10 cellular contexts compared by ENCODE assay signal in genomic region chr1:84876353-84876752, GRCh38. TPM values are rescaled to one million over a fixed set of nuclear protein-coding genes. Genes with fewer than 3 reads are reported as not detected.
"Had no signal": no experiment of that assay in that cellular context is flagged by ENCODE, and none has a peak within 500 bp of the region (broad histone marks: within the 10 kb centered on the region; RNA-seq: fewer than 3 reads in every experiment).

No MANE protein-coding gene starts in this region.

- DNase-seq: activated CD4-positive, alpha-beta memory T cell treated with anti-CD3 and anti-CD28 coated beads for 36 hours; activated CD4-positive, CD25-positive, alpha-beta regulatory T cell treated with anti-CD3 and anti-CD28 coated beads, Interleukin-2, amount 50 U/mL, for 72 hours; foreskin keratinocyte; head of caudate nucleus; mammary epithelial cell; nephron progenitor cell; stimulated activated CD4-positive, alpha-beta T cell treated with anti-CD3 and anti-CD28 coated beads, Interleukin-2, amount 100 ng/mL, for 24 hours; stimulated activated naive CD4-positive, alpha-beta T cell treated with Interleukin-2 at 50 U/mL for 16 hours; testis had no signal

- H3K4me3 Mint-ChIP-seq: activated CD4-positive, alpha-beta memory T cell treated with anti-CD3 and anti-CD28 coated beads for 36 hours; nephron progenitor cell had no signal

- H3K9me3 Mint-ChIP-seq: activated CD4-positive, alpha-beta memory T cell treated with anti-CD3 and anti-CD28 coated beads for 36 hours had no signal

- H3K4me1 Mint-ChIP-seq: nephron progenitor cell had no signal

- H3K27ac Mint-ChIP-seq: activated CD4-positive, alpha-beta memory T cell treated with anti-CD3 and anti-CD28 coated beads for 36 hours; nephron progenitor cell had no signal

- H3K36me3 Mint-ChIP-seq: activated CD4-positive, alpha-beta memory T cell treated with anti-CD3 and anti-CD28 coated beads for 36 hours had no signal

- ATAC-seq: foreskin keratinocyte had no signal

RNA-seq across cellular contexts. Expression of gene LPAR3, which starts 16.7 kb away (rescaled TPM):
- total RNA-seq: pulmonary artery endothelial cell had no signal
